ENCODE assay signal across 1 cellular context in the genomic region with DNA sequence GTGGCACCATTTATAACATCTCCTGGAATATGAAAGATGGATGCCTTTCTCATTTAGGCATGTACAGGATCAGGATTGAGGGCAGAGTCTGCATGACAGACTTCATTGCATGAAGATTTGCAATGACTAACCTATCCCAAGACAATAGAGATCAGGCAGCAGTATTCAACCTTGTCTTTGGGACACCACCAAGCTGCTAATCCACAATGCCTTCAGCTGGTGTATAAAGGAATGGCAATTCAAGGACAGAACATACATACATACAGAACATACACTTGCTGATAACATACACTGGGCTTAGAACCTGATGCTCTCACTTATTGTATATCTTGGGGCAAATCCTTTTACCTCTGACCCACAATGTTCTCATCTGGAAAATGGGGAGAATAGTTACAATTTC.
TF ChIP-seq lines count a peak whose summit lies in the region.

No MANE protein-coding gene starts in this region.

TF ChIP-seq in GM23338, 12 proteins besides CTCF, POLR2A, EP300 and RAD21 (continued from another document):
- TF ChIP-seq POLR2AphosphoS5 (IDR thresholded peaks at IDR 0.05; ENCODE audit: low read depth): no peak
TF ChIP-seq in GM23338: peak in this region for 0.
